In genomic region chrY:11334151-11334550, GRCh38 we compare ENCODE assay signal across 11 cellular contexts.
DNase-seq lines count a peak whose midpoint lies in the region; ATAC-seq and TF ChIP-seq lines count a peak whose summit lies in the region.
"Had no signal": no experiment of that assay in that cellular context is flagged by ENCODE, and none has a peak within 500 bp of the region (broad histone marks: within the 10 kb centered on the region; RNA-seq: fewer than 3 reads in every experiment).

No MANE protein-coding gene starts in this region.

- no peak overlapping the region for H3K4me2 ChIP-seq in GM23338

- H2AFZ ChIP-seq in GM23338, result no peak overlapping the region

- in situ Hi-C loops in ACHN (cut with HindIII; ENCODE audit: low pct_ligation_motif_present, low pct_unique_long_range_greater_than_20kb, low sequenced_read_pairs), result no loop called here

- intact Hi-C loops in right lobe of liver (cut with DNase I), result no loop called here

- H4K20me1 ChIP-seq in GM23338 (replicated peaks; ENCODE audit: insufficient read depth), result no peaks in the 10 kb centered on the region

- no peaks in the 10 kb centered on the region for H3K27me3 Mint-ChIP-seq in GM23338 (ENCODE audit: insufficient read depth, low read depth, poor library complexity)

- ATAC-seq in GM23338 (no peak), right lobe of liver (no peak), HG03097 (IDR thresholded peaks at IDR 0.05; ENCODE audit: low FRiP score, unreplicated experiment) (no peak), HG03039 (IDR thresholded peaks at IDR 0.05; ENCODE audit: unreplicated experiment) (no peak), GM21529 (IDR thresholded peaks at IDR 0.05; ENCODE audit: unreplicated experiment) (no peak)

- H3K9me3 Mint-ChIP-seq in GM23338, result no peaks in the 10 kb centered on the region; the same call in 1 of the 3 replicates

- no peak overlapping the region for H3K27ac ChIP-seq in GM23338 (ENCODE audit: low read depth)
- no peak overlapping the region for H3K27ac ChIP-seq in right lobe of liver

- no peak overlapping the region for H3K27ac Mint-ChIP-seq in GM23338

- H3K4me3 ChIP-seq in GM23338, result no peak overlapping the region
- H3K4me3 ChIP-seq in right lobe of liver, result no peak overlapping the region

- H3K9me2 ChIP-seq in GM23338 (ENCODE audit: insufficient read depth), result no peaks in the 10 kb centered on the region

- H3K4me1 ChIP-seq in GM23338 (ENCODE audit: insufficient read depth) (no peaks in the 10 kb centered on the region), right lobe of liver (no peaks in the 10 kb centered on the region)

- H3K27me3 ChIP-seq in GM23338 (ENCODE audit: insufficient read depth) (no peaks in the 10 kb centered on the region), right lobe of liver (no peaks in the 10 kb centered on the region)

- 53% methylated on average over 13 of the region's 13 CpGs for WGBS in right lobe of liver (ENCODE audit: insufficient coverage, low coverage, low lambda C conversion rate, missing lambda C conversion rate)

- H3K36me3 Mint-ChIP-seq in GM23338 (ENCODE audit: low read depth), result no peaks in the 10 kb centered on the region

- no peaks in the 10 kb centered on the region for H3F3A ChIP-seq in GM23338 (replicated peaks; ENCODE audit: low read depth)

- no peaks in the 10 kb centered on the region for H3K9me3 ChIP-seq in right lobe of liver

- H3K36me3 ChIP-seq in GM23338 (ENCODE audit: insufficient read depth) (no peaks in the 10 kb centered on the region), right lobe of liver (no peaks in the 10 kb centered on the region)

- TF ChIP-seq CTCF in GM23338 (conservative IDR thresholded peaks at IDR 0.05; ENCODE audit: low read depth in 2 of 2) (no peak), right lobe of liver (IDR thresholded peaks at IDR 0.05) (no peak)

- H3K4me3 Mint-ChIP-seq in GM23338, result no peak overlapping the region

- no peak for TF ChIP-seq POLR2A in right lobe of liver (IDR thresholded peaks at IDR 0.05)

- DNase-seq in ACHN (peak; percentile 10), GM23338 (ENCODE audit: low spot score) (peak; percentile 1), right lobe of liver (peak in 2 of 3 donors; percentile 39 to 48), NCI-H1048 (lab: John Stamatoyannopoulos, UW) (no peak)
- peak; percentile 0 for DNase-seq in central memory CD4-positive, alpha-beta T cell
- DNase-seq: amygdala, Calu3, NCI-H187 had no signal

- H3K79me2 ChIP-seq in GM23338 (replicated peaks; ENCODE audit: insufficient read depth), result no peaks in the 10 kb centered on the region

- no peaks in the 10 kb centered on the region for H3K4me1 Mint-ChIP-seq in GM23338

TF ChIP-seq in GM23338, 12 proteins besides CTCF, POLR2A, EP300 and RAD21:
- TF ChIP-seq EZH2 (IDR thresholded peaks at IDR 0.05; ENCODE audit: low read depth, unreplicated experiment) (no peak), POLR2AphosphoS5 (IDR thresholded peaks at IDR 0.05; ENCODE audit: low read depth) (no peak), CREB1 (CRISPR knock-in tag; IDR thresholded peaks at IDR 0.05; ENCODE audit: low read depth) (no peak), REST (IDR thresholded peaks at IDR 0.05; ENCODE audit: unreplicated experiment) (no peak), NANOG (IDR thresholded peaks at IDR 0.05; ENCODE audit: borderline replicate concordance) (no peak), STAT1 (IDR thresholded peaks at IDR 0.05; ENCODE audit: unreplicated experiment) (no peak), EZH2phosphoT487 (IDR thresholded peaks at IDR 0.05; ENCODE audit: unreplicated experiment) (no peak), ZNF462 (CRISPR knock-in tag; IDR thresholded peaks at IDR 0.05) (no peak), ZNF114 (CRISPR knock-in tag; IDR thresholded peaks at IDR 0.05) (no peak)
TF ChIP-seq in GM23338: peak in this region for 0.
